ENCODE assay signal across 32 cellular contexts in the genomic region with DNA sequence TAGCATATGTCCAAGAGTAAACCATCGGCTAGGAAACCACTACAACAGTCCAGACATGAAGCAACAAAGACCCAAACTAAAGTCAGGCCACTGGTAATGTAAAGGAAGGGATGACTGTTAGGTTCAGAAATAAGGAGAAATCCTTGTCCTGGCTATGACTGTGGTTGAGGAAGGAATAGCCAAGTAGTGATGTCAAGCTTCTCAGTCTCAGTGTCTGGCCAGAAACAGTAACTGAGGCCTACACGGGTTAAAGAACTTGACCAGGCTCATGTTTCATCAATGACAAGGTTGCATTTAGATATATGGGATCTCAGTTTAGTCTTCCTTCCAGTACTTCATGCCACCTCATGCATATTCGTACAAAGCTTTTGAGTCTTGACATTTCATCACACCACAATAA.
"Had no signal": no experiment of that assay in that cellular context is flagged by ENCODE, and none has a peak within 500 bp of the region (broad histone marks: within the 10 kb centered on the region; RNA-seq: fewer than 3 reads in every experiment).

No MANE protein-coding gene starts in this region.

- H3K4me2 ChIP-seq: neural progenitor cell, smooth muscle cell had no signal

- H3K79me2 ChIP-seq: parathyroid adenoma had no signal

- H3K4me1 ChIP-seq: neural progenitor cell, parathyroid adenoma, right lobe of liver, spleen, suprapubic skin, tibial artery, upper lobe of right lung, uterus had no signal

- H3K9me3 Mint-ChIP-seq: neural progenitor cell; stimulated activated memory B cell treated with anti-CD40 and anti-IgM and Interleukin-4, amounts not matched to agents 10 μg/mL and 1 μg/mL and 100 μg/mL, for 72 hours had no signal

- H3K4me3 Mint-ChIP-seq: natural killer cell; nephron; neural progenitor cell; stimulated activated memory B cell treated with anti-CD40 and anti-IgM and Interleukin-4, amounts not matched to agents 10 μg/mL and 1 μg/mL and 100 μg/mL, for 72 hours; stimulated activated naive CD8-positive, alpha-beta T cell treated with anti-CD3 and anti-CD28 coated beads, Interleukin-15, amount 100 ng/mL, for 72 hours; type B pancreatic cell had no signal

- H3K9me3 ChIP-seq: ovary, psoas muscle, right lobe of liver, sigmoid colon, spleen, suprapubic skin, testis, tibial artery, transverse colon, upper lobe of right lung, uterus had no signal

- H3K27ac ChIP-seq: neural progenitor cell, ovary, parathyroid adenoma, psoas muscle, right lobe of liver, sigmoid colon, skin epidermis, spleen, suprapubic skin, testis, tibial artery, transverse colon, upper lobe of right lung had no signal

- H3K36me3 Mint-ChIP-seq: natural killer cell; neural progenitor cell; stimulated activated memory B cell treated with anti-CD40 and anti-IgM and Interleukin-4, amounts not matched to agents 10 μg/mL and 1 μg/mL and 100 μg/mL, for 72 hours had no signal

- H3K36me3 ChIP-seq: neural progenitor cell, ovary, right lobe of liver, sigmoid colon, spleen, suprapubic skin, tibial artery, transverse colon, upper lobe of right lung, uterus had no signal

- H3K4me3 ChIP-seq: neural progenitor cell, ovary, psoas muscle, right lobe of liver, sigmoid colon, skin epidermis, smooth muscle cell, spleen, suprapubic skin, testis, tibial artery, transverse colon, upper lobe of right lung, uterus had no signal

- H2AFZ ChIP-seq: neural progenitor cell, parathyroid adenoma had no signal

- H3K27me3 ChIP-seq: neural progenitor cell, ovary, right lobe of liver, sigmoid colon, spleen, suprapubic skin, testis, tibial artery, upper lobe of right lung, uterus had no signal

- DNase-seq: natural killer cell; occipital lobe; ovary; posterior cingulate gyrus; psoas muscle; right cardiac atrium; right lobe of liver; sigmoid colon; spleen; stimulated activated CD4-positive, alpha-beta T cell treated with anti-CD3 and anti-CD28 coated beads, Interleukin-12 subunit alpha, Interleukin-12 subunit beta, amount 100 ng/mL, for 4 hours; stimulated activated CD4-positive, alpha-beta T cell treated with anti-CD3 and anti-CD28 coated beads, Interleukin-1b, Interleukin-23, amount 100 ng/mL, for 48 hours; stimulated activated CD4-positive, alpha-beta T cell treated with anti-CD3 and anti-CD28 coated beads, Interleukin-4, amount 100 ng/mL, for 1 hour; stimulated activated CD4-positive, alpha-beta T cell treated with anti-CD3 and anti-CD28 coated beads, Interleukin-4, amount 100 ng/mL, for 4 hours; stimulated activated CD8-positive, alpha-beta memory T cell treated with anti-CD3 and anti-CD28 coated beads, Interleukin-4, amount 100 ng/mL, for 48 hours; stimulated activated naive CD4-positive, alpha-beta T cell; stimulated activated naive CD8-positive, alpha-beta T cell treated with anti-CD3 and anti-CD28 coated beads, Interleukin-15, amount 100 ng/mL, for 72 hours; stimulated activated naive CD8-positive, alpha-beta T cell treated with anti-CD3 and anti-CD28 coated beads, Interleukin-15, Interleukin-2, amounts not matched to agents 100 U/mL and 50 U/mL, for 24 hours; substantia nigra; testis; tibial artery; transverse colon; upper lobe of right lung; uterus had no signal

- H3K27ac Mint-ChIP-seq: natural killer cell; nephron; neural progenitor cell; progenitor cell of endocrine pancreas; stimulated activated memory B cell treated with anti-CD40 and anti-IgM and Interleukin-4, amounts not matched to agents 10 μg/mL and 1 μg/mL and 100 μg/mL, for 72 hours; stimulated activated naive CD8-positive, alpha-beta T cell treated with anti-CD3 and anti-CD28 coated beads, Interleukin-15, amount 100 ng/mL, for 72 hours; type B pancreatic cell had no signal

- H3K9ac ChIP-seq: neural progenitor cell, parathyroid adenoma had no signal

- H3K27me3 Mint-ChIP-seq: progenitor cell of endocrine pancreas; stimulated activated memory B cell treated with anti-CD40 and anti-IgM and Interleukin-4, amounts not matched to agents 10 μg/mL and 1 μg/mL and 100 μg/mL, for 72 hours had no signal

- ATAC-seq: natural killer cell; psoas muscle; right cardiac atrium; right lobe of liver; stimulated activated memory B cell treated with anti-CD40 and anti-IgM and Interleukin-4, amounts not matched to agents 10 μg/mL and 1 μg/mL and 100 μg/mL, for 72 hours; stimulated activated naive CD8-positive, alpha-beta T cell treated with anti-CD3 and anti-CD28 coated beads, Interleukin-15, amount 100 ng/mL, for 72 hours; stimulated activated naive CD8-positive, alpha-beta T cell treated with anti-CD3 and anti-CD28 coated beads, Interleukin-15, Interleukin-2, amounts not matched to agents 100 U/mL and 50 U/mL, for 24 hours; upper lobe of right lung had no signal

- H3K4me1 Mint-ChIP-seq: natural killer cell; stimulated activated memory B cell treated with anti-CD40 and anti-IgM and Interleukin-4, amounts not matched to agents 10 μg/mL and 1 μg/mL and 100 μg/mL, for 72 hours; stimulated activated naive CD8-positive, alpha-beta T cell treated with anti-CD3 and anti-CD28 coated beads, Interleukin-15, amount 100 ng/mL, for 72 hours had no signal
